9 cellular contexts compared by ENCODE assay signal in the genomic region with DNA sequence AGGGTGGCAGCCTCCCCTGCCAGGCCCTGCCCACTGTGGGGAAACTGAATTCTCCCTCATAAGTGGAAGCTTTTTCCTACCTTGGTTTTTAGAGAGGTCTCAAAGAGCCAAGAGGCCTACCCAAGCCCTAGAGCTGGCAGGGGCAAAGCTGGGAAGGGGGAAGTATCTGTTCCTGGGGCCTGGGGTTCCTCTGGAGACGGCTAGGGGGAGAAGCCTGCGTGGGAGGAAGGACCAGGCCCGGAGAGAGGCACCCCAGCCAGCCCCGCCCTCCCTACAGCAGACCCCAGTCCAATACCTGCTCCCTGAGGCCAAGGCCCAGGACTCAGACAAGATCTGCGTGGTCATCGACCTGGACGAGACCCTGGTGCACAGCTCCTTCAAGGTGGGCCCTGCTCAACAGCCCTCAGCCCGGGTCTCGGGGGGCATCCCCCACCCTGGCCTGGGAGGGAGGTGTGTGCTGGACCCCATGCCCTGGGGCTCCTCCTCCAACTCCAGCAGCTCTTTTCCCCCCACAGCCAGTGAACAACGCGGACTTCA. TPM values are rescaled to one million over a fixed set of nuclear protein-coding genes. Genes with fewer than 3 reads are reported as not detected.
DNase-seq lines count a peak whose midpoint lies in the region; ATAC-seq and TF ChIP-seq lines count a peak whose summit lies in the region.
"Had no signal": no experiment of that assay in that cellular context is flagged by ENCODE, and none has a peak within 500 bp of the region (broad histone marks: within the 10 kb centered on the region; RNA-seq: fewer than 3 reads in every experiment).

No MANE protein-coding gene starts in this region.

- 83% methylated on average over 8 of the region's 11 CpGs for WGBS in mesenchymal stem cell
- 57% methylated on average over 9 of the region's 11 CpGs; no CpG with 5 or more reads in 1 of the 2 donors for WGBS in upper lobe of left lung, 2 donors

- peaks cover 29 to 45% of the 10 kb centered on the region in 2 experiments for H3K36me3 ChIP-seq in mesenchymal stem cell (ENCODE audit: control insufficient read depth in 1 of 2, insufficient read depth in 2 of 2, low read depth in 1 of 2, low read length in 2 of 2)
- H3K36me3 ChIP-seq in upper lobe of left lung, result peaks cover 21 to 43% (median 35%) of the 10 kb centered on the region in 4 donors
- no peaks in the 10 kb centered on the region for H3K36me3 ChIP-seq in GM23338 (ENCODE audit: insufficient read depth)

- peaks cover 24% of the 10 kb centered on the region for H3K79me1 ChIP-seq in mesenchymal stem cell (replicated peaks; ENCODE audit: low read length, poor library complexity, severe bottlenecking)

- H3K79me2 ChIP-seq in GM23338 (replicated peaks; ENCODE audit: insufficient read depth), result no peaks in the 10 kb centered on the region

- H3K27me3 ChIP-seq in mesenchymal stem cell (ENCODE audit: control insufficient read depth in 1 of 2, insufficient read depth in 1 of 2, low read length in 2 of 2) (no peaks in the 10 kb centered on the region), upper lobe of left lung (no peaks in the 10 kb centered on the region), GM23338 (ENCODE audit: insufficient read depth) (peaks cover 26% of the 10 kb centered on the region)

- peaks cover 12% of the 10 kb centered on the region for H3F3A ChIP-seq in GM23338 (replicated peaks; ENCODE audit: low read depth)

- no peak overlapping the region for H3K14ac ChIP-seq in mesenchymal stem cell (ENCODE audit: low read length in 2 of 2)

- H3K9me2 ChIP-seq in GM23338 (ENCODE audit: insufficient read depth), result no peaks in the 10 kb centered on the region

- no peak overlapping the region for H4K8ac ChIP-seq in mesenchymal stem cell (ENCODE audit: low read length)

- H3K4me1 Mint-ChIP-seq in activated CD8-positive, alpha-beta memory T cell treated with anti-CD3 and anti-CD28 coated beads, Interleukin-2, amount 10 ng/mL, durations not matched to agents 7 days and 5 days, result peaks cover 58% of the 10 kb centered on the region
- H3K4me1 Mint-ChIP-seq in GM23338, result peaks cover 26% of the 10 kb centered on the region

- H3K18ac ChIP-seq in mesenchymal stem cell (ENCODE audit: low read depth in 1 of 2, low read length in 2 of 2), result peak overlapping the region in 1 of 2 experiments; percentile 34

- peak overlapping the region; percentile 85 for H3K4me3 Mint-ChIP-seq in activated CD8-positive, alpha-beta memory T cell treated with anti-CD3 and anti-CD28 coated beads, Interleukin-2, amount 10 ng/mL, durations not matched to agents 7 days and 5 days
- no peak overlapping the region for H3K4me3 Mint-ChIP-seq in GM23338

- H3K36me3 Mint-ChIP-seq in activated CD8-positive, alpha-beta memory T cell treated with anti-CD3 and anti-CD28 coated beads, Interleukin-2, amount 10 ng/mL, durations not matched to agents 7 days and 5 days, result peaks cover 19% of the 10 kb centered on the region
- peaks cover 12% of the 10 kb centered on the region for H3K36me3 Mint-ChIP-seq in GM23338 (ENCODE audit: low read depth)

- H3K4me1 ChIP-seq in mesenchymal stem cell (ENCODE audit: control insufficient read depth, insufficient read depth, low read depth, low read length) (peaks cover 54% of the 10 kb centered on the region), upper lobe of left lung (peaks cover 47 to 77% (median 61%) of the 10 kb centered on the region in 4 donors), GM23338 (ENCODE audit: insufficient read depth) (peaks cover 24% of the 10 kb centered on the region)

- no peak overlapping the region for H2BK5ac ChIP-seq in mesenchymal stem cell (ENCODE audit: low read depth, low read length, poor library complexity, severe bottlenecking)

- no peak for DNase-seq in activated CD8-positive, alpha-beta memory T cell treated with anti-CD3 and anti-CD28 coated beads, Interleukin-2, amount 10 ng/mL, durations not matched to agents 7 days and 5 days
- no peak for DNase-seq in activated CD8-positive, alpha-beta memory T cell treated with anti-CD3 and anti-CD28 coated beads for 24 hours
- no peak for DNase-seq in astrocyte of the spinal cord (ENCODE audit: low read depth, low spot score)
- DNase-seq in mesenchymal stem cell, result no peak
- peak; percentile 31 to 69 for DNase-seq in upper lobe of left lung
- DNase-seq in hypothalamus (lab: John Stamatoyannopoulos, UW), result no peak
- no peak for DNase-seq in GM23338 (ENCODE audit: low spot score)
- DNase-seq: stimulated activated naive CD4-positive, alpha-beta T cell treated with Interleukin-2 at 50 U/mL for 16 hours had no signal

- H3K9me3 ChIP-seq in mesenchymal stem cell (ENCODE audit: control insufficient read depth, low read length) (no peaks in the 10 kb centered on the region), upper lobe of left lung (no peaks in the 10 kb centered on the region)

- H3K9me3 Mint-ChIP-seq in activated CD8-positive, alpha-beta memory T cell treated with anti-CD3 and anti-CD28 coated beads, Interleukin-2, amount 10 ng/mL, durations not matched to agents 7 days and 5 days (ENCODE audit: low read depth), result no peaks in the 10 kb centered on the region
- H3K9me3 Mint-ChIP-seq in GM23338, result no peaks in the 10 kb centered on the region

- H2BK15ac ChIP-seq in mesenchymal stem cell (ENCODE audit: low read depth, poor library complexity, severe bottlenecking), result no peak overlapping the region

- no peak overlapping the region for H3K27ac ChIP-seq in mesenchymal stem cell (ENCODE audit: low read length, poor library complexity, severe bottlenecking)
- peak overlapping the region; percentile 94 to 99 (median 99) for H3K27ac ChIP-seq in upper lobe of left lung
- H3K27ac ChIP-seq in GM23338 (ENCODE audit: low read depth), result no peak overlapping the region

- H3K27ac Mint-ChIP-seq in activated CD8-positive, alpha-beta memory T cell treated with anti-CD3 and anti-CD28 coated beads, Interleukin-2, amount 10 ng/mL, durations not matched to agents 7 days and 5 days, result peak overlapping the region; percentile 64
- no peak overlapping the region for H3K27ac Mint-ChIP-seq in GM23338

- no peak for TF ChIP-seq POLR2A in upper lobe of left lung (IDR thresholded peaks at IDR 0.05)

- peak overlapping the region; percentile 71 for H3K9ac ChIP-seq in mesenchymal stem cell (ENCODE audit: low read length)

- H4K91ac ChIP-seq in mesenchymal stem cell (ENCODE audit: low read length), result no peak overlapping the region

- H2BK120ac ChIP-seq in mesenchymal stem cell (ENCODE audit: low read depth, low read length), result no peak overlapping the region

- TF ChIP-seq EP300 in upper lobe of left lung (IDR thresholded peaks at IDR 0.05), result no peak

- H2AFZ ChIP-seq in mesenchymal stem cell (ENCODE audit: low read depth, low read length) (no peak overlapping the region), GM23338 (no peak overlapping the region)

- no peaks in the 10 kb centered on the region for H3K27me3 Mint-ChIP-seq in activated CD8-positive, alpha-beta memory T cell treated with anti-CD3 and anti-CD28 coated beads, Interleukin-2, amount 10 ng/mL, durations not matched to agents 7 days and 5 days
- H3K27me3 Mint-ChIP-seq in GM23338 (ENCODE audit: insufficient read depth, low read depth, poor library complexity), result peaks cover 32% of the 10 kb centered on the region

- no peak overlapping the region for H3K4ac ChIP-seq in mesenchymal stem cell (ENCODE audit: low read depth in 1 of 2, low read length in 2 of 2)

- H4K20me1 ChIP-seq in GM23338 (replicated peaks; ENCODE audit: insufficient read depth), result no peaks in the 10 kb centered on the region

- CTCF ChIA-PET in activated CD8-positive, alpha-beta memory T cell treated with anti-CD3 and anti-CD28 coated beads, Interleukin-2, amount 10 ng/mL, durations not matched to agents 7 days and 5 days (lab: Charles Lee), result interaction anchor here (0.7 to 1.1 kb wide), 4 partner anchors 100 to 144 kb away, joined by 3 to 4 read pairs (median 4); no protein-coding TSS in a partner anchor

- in situ Hi-C loops in astrocyte of the spinal cord (cut with HindIII; ENCODE audit: low sequenced_read_pairs), result no loop called here

- no peak overlapping the region for H2AK5ac ChIP-seq in mesenchymal stem cell (ENCODE audit: low read length, severe bottlenecking)

- H3K4me3 ChIP-seq in astrocyte of the spinal cord (ENCODE audit: low read depth, low read length) (peak overlapping the region; percentile 79), mesenchymal stem cell (ENCODE audit: insufficient read depth in 1 of 2, low read depth in 1 of 2, low read length in 2 of 2) (peak overlapping the region in 1 of 2 experiments; percentile 85), upper lobe of left lung (peak overlapping the region in 3 of 4 donors; percentile 92 to 98 (median 93)), GM23338 (no peak overlapping the region)

- no peak overlapping the region for H2BK12ac ChIP-seq in mesenchymal stem cell (ENCODE audit: low read length in 2 of 2)

- H3K4me2 ChIP-seq in mesenchymal stem cell (ENCODE audit: low read length, poor library complexity, severe bottlenecking), result no peak overlapping the region
- no peak overlapping the region for H3K4me2 ChIP-seq in GM23338

- no peak for ATAC-seq in activated CD8-positive, alpha-beta memory T cell treated with anti-CD3 and anti-CD28 coated beads, Interleukin-2, amount 10 ng/mL, durations not matched to agents 7 days and 5 days
- ATAC-seq in upper lobe of left lung (ENCODE audit: low FRiP score in 2 of 2), result no peak
- ATAC-seq in GM19324 (IDR thresholded peaks at IDR 0.05; ENCODE audit: low FRiP score, unreplicated experiment), result no peak
- no peak for ATAC-seq in GM23338

- TF ChIP-seq CTCF in astrocyte of the spinal cord (IDR thresholded peaks at IDR 0.05; ENCODE audit: low read depth, low read length) (no peak), upper lobe of left lung (IDR thresholded peaks at IDR 0.05) (no peak), GM23338 (conservative IDR thresholded peaks at IDR 0.05; ENCODE audit: low read depth in 2 of 2) (no peak)

- H3K23ac ChIP-seq in mesenchymal stem cell (ENCODE audit: low read length in 2 of 2), result peak overlapping the region in 1 of 2 experiments; percentile 5

RNA-seq across cellular contexts. Expression of gene CTDSP1, which starts 2.2 kb away (rescaled TPM):
- 100 to 1,000 TPM; 149 to 152 TPM for total RNA-seq in activated CD8-positive, alpha-beta memory T cell treated with anti-CD3 and anti-CD28 coated beads, Interleukin-2, amount 10 ng/mL, durations not matched to agents 7 days and 5 days
- polyA plus RNA-seq in mesenchymal stem cell (2013, experiment 1 of 2), result 65.2 TPM
- polyA plus RNA-seq in mesenchymal stem cell (2013, experiment 2 of 2), result 63.8 TPM
- 100 to 1,000 TPM in 5 of 6 donors, 10 to 100 TPM in 1; 96.6 to 239 (median 189) TPM for total RNA-seq in upper lobe of left lung
- total RNA-seq in GM23338 (2014; rRNA removed; shearing (Covaris generic)), result 14.8 and 21.8 TPM in 2 replicates
- 6.7 and 6.9 TPM in 2 replicates for polyA plus RNA-seq in GM23338 (2016; fragmentation: Nextera tagmentation; extraction: Ambion mirVana)

RNA-seq across cellular contexts. Expression of gene VIL1, which starts 17.0 kb away (rescaled TPM):
- under 1 TPM in 1 of 2 experiments, not detected in 1; 0.73 TPM for total RNA-seq in activated CD8-positive, alpha-beta memory T cell treated with anti-CD3 and anti-CD28 coated beads, Interleukin-2, amount 10 ng/mL, durations not matched to agents 7 days and 5 days
- polyA plus RNA-seq in mesenchymal stem cell (2013, experiment 1 of 2), result not detected
- under 0.01 TPM for polyA plus RNA-seq in mesenchymal stem cell (2013, experiment 2 of 2)
- total RNA-seq in upper lobe of left lung, result under 1 TPM in 3 of 6 donors, not detected in 3; 0.29 to 0.76 (median 0.40) TPM
- 5.9 and 9.2 TPM in 2 replicates for total RNA-seq in GM23338 (2014; rRNA removed; shearing (Covaris generic))
- 2.3 and 3.5 TPM in 2 replicates for polyA plus RNA-seq in GM23338 (2016; fragmentation: Nextera tagmentation; extraction: Ambion mirVana)

RNA-seq across cellular contexts. Expression of gene SLC11A1, which starts 19.8 kb away (rescaled TPM):
- under 1 TPM; 0.18 to 0.35 TPM for total RNA-seq in activated CD8-positive, alpha-beta memory T cell treated with anti-CD3 and anti-CD28 coated beads, Interleukin-2, amount 10 ng/mL, durations not matched to agents 7 days and 5 days
- polyA plus RNA-seq in mesenchymal stem cell (2013, experiment 1 of 2), result 0.10 TPM
- 0.10 TPM for polyA plus RNA-seq in mesenchymal stem cell (2013, experiment 2 of 2)
- 1,000 to 10,000 TPM in 2 of 6 donors, 100 to 1,000 TPM in 4; 145 to 3,249 (median 371) TPM for total RNA-seq in upper lobe of left lung
- total RNA-seq in GM23338 (2014; rRNA removed; shearing (Covaris generic)), result 0.89 TPM in 1 of 2 replicates, not detected in the other
- 0.16 and 0.31 TPM in 2 replicates for polyA plus RNA-seq in GM23338 (2016; fragmentation: Nextera tagmentation; extraction: Ambion mirVana)

RNA-seq across cellular contexts. Expression of gene CATIP, which starts 45.2 kb away (rescaled TPM):
- not detected for total RNA-seq in activated CD8-positive, alpha-beta memory T cell treated with anti-CD3 and anti-CD28 coated beads, Interleukin-2, amount 10 ng/mL, durations not matched to agents 7 days and 5 days
- polyA plus RNA-seq in mesenchymal stem cell (2013, experiment 1 of 2), result not detected
- polyA plus RNA-seq in mesenchymal stem cell (2013, experiment 2 of 2), result not detected
- 1 to 10 TPM in 5 of 6 donors, under 1 TPM in 1; 0.77 to 8.5 (median 4.3) TPM for total RNA-seq in upper lobe of left lung
- not detected in 2 replicates for total RNA-seq in GM23338 (2014; rRNA removed; shearing (Covaris generic))
- 0.15 and 0.23 TPM in 2 replicates for polyA plus RNA-seq in GM23338 (2016; fragmentation: Nextera tagmentation; extraction: Ambion mirVana)

Comparison
In these comparisons a context has a peak if more than half of its experiments do, and no peak if none do; other contexts are left out.
1. DNase-seq: peak in upper lobe of left lung (2 of 2); none in activated CD8-positive, alpha-beta memory T cell treated with anti-CD3 and anti-CD28 coated beads, Interleukin-2, amount 10 ng/mL, durations not matched to agents 7 days and 5 days (single experiment), activated CD8-positive, alpha-beta memory T cell treated with anti-CD3 and anti-CD28 coated beads for 24 hours (single experiment), astrocyte of the spinal cord (single experiment), mesenchymal stem cell (single experiment), hypothalamus (0 of 51) and GM23338 (single experiment).
2. H3K27ac ChIP-seq: peak in upper lobe of left lung (4 of 4); none in mesenchymal stem cell (single experiment) and GM23338 (single experiment).
3. RNA of gene SLC11A1, which starts 19.8 kb away (total RNA-seq): 145 to 3,249 TPM in upper lobe of left lung; 0.18 to 0.35 TPM in activated CD8-positive, alpha-beta memory T cell treated with anti-CD3 and anti-CD28 coated beads, Interleukin-2, amount 10 ng/mL, durations not matched to agents 7 days and 5 days and 0.89 TPM in GM23338; every median in the first group is over 10 times any median in the second.